In genomic region chr1:244963231-244963826, GRCh38 we compare ENCODE assay signal across 10 cellular contexts.
A peak's percentile ranks its signal among the peaks of the same experiment; 100 is the strongest.
DNase-seq lines count a peak whose midpoint lies in the region; ATAC-seq and TF ChIP-seq lines count a peak whose summit lies in the region.
"Had no signal": no experiment of that assay in that cellular context is flagged by ENCODE, and none has a peak within 500 bp of the region (broad histone marks: within the 10 kb centered on the region; RNA-seq: fewer than 3 reads in every experiment).

No MANE protein-coding gene starts in this region.

- no peak for TF ChIP-seq CTCF in activated CD8-positive, alpha-beta T cell treated with anti-CD3 and anti-CD28 coated beads for 36 hours (IDR thresholded peaks at IDR 0.05)
- TF ChIP-seq CTCF in transverse colon (IDR thresholded peaks at IDR 0.05) = no peak
- no peak for TF ChIP-seq CTCF in thyroid gland (IDR thresholded peaks at IDR 0.05)

- H3K27me3 ChIP-seq in adipocyte (replicated peaks; ENCODE audit: control insufficient read depth, insufficient read depth, low read length) = no peaks in the 10 kb centered on the region
- no peaks in the 10 kb centered on the region for H3K27me3 ChIP-seq in transverse colon
- no peaks in the 10 kb centered on the region for H3K27me3 ChIP-seq in thyroid gland

- peak overlapping the region; percentile 48 for H3K9ac ChIP-seq in adipocyte (ENCODE audit: low read length)

- no peak for TF ChIP-seq EP300 in transverse colon (IDR thresholded peaks at IDR 0.05; ENCODE audit: low read depth)

- TF ChIP-seq POLR2A in transverse colon (IDR thresholded peaks at IDR 0.05) (no peak), thyroid gland (IDR thresholded peaks at IDR 0.05) (no peak)

- CTCF ChIA-PET in activated CD8-positive, alpha-beta T cell treated with anti-CD3 and anti-CD28 coated beads for 36 hours (lab: Charles Lee) = interaction anchor here (0.8 to 1.3 kb wide), 4 partner anchors 79 to 131 kb away, joined by 3 to 9 read pairs (median 4); no protein-coding TSS in a partner anchor
- CTCF ChIA-PET in activated CD8-positive, alpha-beta T cell treated with anti-CD3 and anti-CD28 coated beads, Interleukin-2, amount 10 ng/mL, durations not matched to agents 7 days and 5 days (lab: Charles Lee) = interaction anchor here (0.7 to 2.4 kb wide), 2 partner anchors 79 to 115 kb away, joined by 3 to 13 read pairs; no protein-coding TSS in a partner anchor

- H3K36me3 ChIP-seq in adipocyte (ENCODE audit: control insufficient read depth, insufficient read depth, low read length, severe bottlenecking) (no peaks in the 10 kb centered on the region), transverse colon (no peaks in the 10 kb centered on the region), thyroid gland (no peaks in the 10 kb centered on the region)

- H3K9me3 ChIP-seq in adipocyte (ENCODE audit: control insufficient read depth, low read length) = no peaks in the 10 kb centered on the region
- no peaks in the 10 kb centered on the region for H3K9me3 ChIP-seq in transverse colon
- no peaks in the 10 kb centered on the region for H3K9me3 ChIP-seq in thyroid gland

- H3K27ac ChIP-seq in transverse colon = peak overlapping the region; percentile 79 to 86 (median 84)
- H3K27ac ChIP-seq in thyroid gland = no peak overlapping the region

- peak; percentile 26 for ATAC-seq in activated CD8-positive, alpha-beta T cell treated with anti-CD3 and anti-CD28 coated beads for 36 hours
- no peak for ATAC-seq in activated CD8-positive, alpha-beta T cell treated with anti-CD3 and anti-CD28 coated beads, Interleukin-2, amount 10 ng/mL, durations not matched to agents 7 days and 5 days
- ATAC-seq in HG02981 (IDR thresholded peaks at IDR 0.05; ENCODE audit: unreplicated experiment) = no peak

- no peak for DNase-seq in activated CD8-positive, alpha-beta T cell treated with anti-CD3 and anti-CD28 coated beads for 36 hours
- no peak for DNase-seq in activated CD8-positive, alpha-beta T cell treated with anti-CD3 and anti-CD28 coated beads, Interleukin-2, amount 10 ng/mL, durations not matched to agents 7 days and 5 days
- DNase-seq in adipocyte (ENCODE audit: low read depth) (peak; percentile 41), iris pigment epithelial cell (ENCODE audit: low read depth) (peak; percentile 39), transverse colon (no peak), thyroid gland (no peak)
- no peak for DNase-seq in activated CD8-positive, alpha-beta memory T cell treated with anti-CD3 and anti-CD28 coated beads, Interleukin-2, amount 50 U/mL, for 48 hours

- WGBS in transverse colon (ENCODE audit: low coverage in 1 of 2), 2 donors = 93 to 100% methylated on average over 4 to 7 of the region's 7 CpGs
- WGBS in thyroid gland, 2 donors = 94 to 95% methylated on average over 7 of the region's 7 CpGs

- intact Hi-C loops in activated CD8-positive, alpha-beta T cell treated with anti-CD3 and anti-CD28 coated beads for 36 hours (cut with micrococcal nuclease) = loop anchor here (5.0 kb wide), 1 partner anchor 96 kb away; no protein-coding TSS in a partner anchor
- intact Hi-C loops in transverse colon (cut with DNase I; ENCODE audit: low total_unique reads) (no loop called here), thyroid gland (cut with DNase I) (no loop called here)

- POLR2A ChIA-PET in activated CD8-positive, alpha-beta T cell treated with anti-CD3 and anti-CD28 coated beads for 36 hours (lab: Charles Lee) = interaction anchor here (3.3 kb wide), 1 partner anchor 99 kb away, joined by 13 read pairs; the partner anchor contains the start of gene HNRNPU
- POLR2A ChIA-PET in activated CD8-positive, alpha-beta T cell treated with anti-CD3 and anti-CD28 coated beads, Interleukin-2, amount 10 ng/mL, durations not matched to agents 7 days and 5 days (lab: Charles Lee) = interaction anchor here (0.8 to 1.6 kb wide), 2 partner anchors 100 to 129 kb away, joined by 3 read pairs; no protein-coding TSS in a partner anchor

- H3K4me3 ChIP-seq in adipocyte (ENCODE audit: low read length) = no peak overlapping the region
- H3K4me3 ChIP-seq in transverse colon = no peak overlapping the region
- H3K4me3 ChIP-seq in thyroid gland (replicated peaks in 1 of 3) = no peak overlapping the region
- H3K4me3 ChIP-seq: SK-N-MC had no signal

- H3K27ac Mint-ChIP-seq in activated CD8-positive, alpha-beta T cell treated with anti-CD3 and anti-CD28 coated beads for 36 hours = peak overlapping the region; percentile 59
- H3K27ac Mint-ChIP-seq in activated CD8-positive, alpha-beta T cell treated with anti-CD3 and anti-CD28 coated beads, Interleukin-2, amount 10 ng/mL, durations not matched to agents 7 days and 5 days = no peak overlapping the region
- H3K27ac Mint-ChIP-seq: activated CD4-positive, alpha-beta memory T cell treated with anti-CD3 and anti-CD28 coated beads, Interleukin-2, amount 10 ng/mL, durations not matched to agents 7 days and 5 days had no signal

- H3K4me1 Mint-ChIP-seq in activated CD8-positive, alpha-beta T cell treated with anti-CD3 and anti-CD28 coated beads for 36 hours (ENCODE audit: low read depth) = peaks cover 13% of the 10 kb centered on the region
- peaks cover 13% of the 10 kb centered on the region for H3K4me1 Mint-ChIP-seq in activated CD8-positive, alpha-beta T cell treated with anti-CD3 and anti-CD28 coated beads, Interleukin-2, amount 10 ng/mL, durations not matched to agents 7 days and 5 days (ENCODE audit: low read depth)

- in situ Hi-C loops in transverse colon (cut with MboI; ENCODE audit: low pct_ligation_motif_present in 1 of 4, low pct_unique_long_range_greater_than_20kb in 1 of 4, low sequenced_read_pairs in 3 of 4) = loop anchor here in 1 of 4 donors (10.0 kb wide), 1 partner anchor 99 kb away; the partner anchor contains the start of gene HNRNPU

- H3K4me3 Mint-ChIP-seq in activated CD8-positive, alpha-beta T cell treated with anti-CD3 and anti-CD28 coated beads for 36 hours = peak overlapping the region; percentile 26
- H3K4me3 Mint-ChIP-seq in activated CD8-positive, alpha-beta T cell treated with anti-CD3 and anti-CD28 coated beads, Interleukin-2, amount 10 ng/mL, durations not matched to agents 7 days and 5 days = no peak overlapping the region
- H3K4me3 Mint-ChIP-seq: activated CD4-positive, alpha-beta memory T cell treated with anti-CD3 and anti-CD28 coated beads, Interleukin-2, amount 10 ng/mL, durations not matched to agents 7 days and 5 days had no signal

- H3K4me1 ChIP-seq in adipocyte (ENCODE audit: control insufficient read depth, insufficient read depth, low read length) (peaks cover 26% of the 10 kb centered on the region), transverse colon (peaks cover 16 to 30% (median 19%) of the 10 kb centered on the region in 4 donors), thyroid gland (peaks cover 16 to 21% of the 10 kb centered on the region in 2 donors)

- no peaks in the 10 kb centered on the region for H3K36me3 Mint-ChIP-seq in activated CD8-positive, alpha-beta T cell treated with anti-CD3 and anti-CD28 coated beads for 36 hours (ENCODE audit: low read depth)
- H3K36me3 Mint-ChIP-seq in activated CD8-positive, alpha-beta T cell treated with anti-CD3 and anti-CD28 coated beads, Interleukin-2, amount 10 ng/mL, durations not matched to agents 7 days and 5 days (ENCODE audit: low read depth) = no peaks in the 10 kb centered on the region

- H3K27me3 Mint-ChIP-seq in activated CD8-positive, alpha-beta T cell treated with anti-CD3 and anti-CD28 coated beads for 36 hours = no peaks in the 10 kb centered on the region
- H3K27me3 Mint-ChIP-seq in activated CD8-positive, alpha-beta T cell treated with anti-CD3 and anti-CD28 coated beads, Interleukin-2, amount 10 ng/mL, durations not matched to agents 7 days and 5 days (ENCODE audit: low read depth) = no peaks in the 10 kb centered on the region
- H3K27me3 Mint-ChIP-seq: activated CD4-positive, alpha-beta memory T cell treated with anti-CD3 and anti-CD28 coated beads, Interleukin-2, amount 10 ng/mL, durations not matched to agents 7 days and 5 days had no signal

- H3K9me3 Mint-ChIP-seq in activated CD8-positive, alpha-beta T cell treated with anti-CD3 and anti-CD28 coated beads for 36 hours = no peaks in the 10 kb centered on the region
- no peaks in the 10 kb centered on the region for H3K9me3 Mint-ChIP-seq in activated CD8-positive, alpha-beta T cell treated with anti-CD3 and anti-CD28 coated beads, Interleukin-2, amount 10 ng/mL, durations not matched to agents 7 days and 5 days (ENCODE audit: insufficient read depth)
- H3K9me3 Mint-ChIP-seq: activated CD4-positive, alpha-beta memory T cell treated with anti-CD3 and anti-CD28 coated beads, Interleukin-2, amount 10 ng/mL, durations not matched to agents 7 days and 5 days had no signal

Comparison
In these comparisons a context has a peak if more than half of its experiments do, and no peak if none do; other contexts are left out.
1. DNase-seq: peak in adipocyte (single experiment) and iris pigment epithelial cell (single experiment); none in activated CD8-positive, alpha-beta T cell treated with anti-CD3 and anti-CD28 coated beads for 36 hours (single experiment), activated CD8-positive, alpha-beta T cell treated with anti-CD3 and anti-CD28 coated beads, Interleukin-2, amount 10 ng/mL, durations not matched to agents 7 days and 5 days (single experiment), transverse colon (single experiment), thyroid gland (0 of 2) and activated CD8-positive, alpha-beta memory T cell treated with anti-CD3 and anti-CD28 coated beads, Interleukin-2, amount 50 U/mL, for 48 hours (single experiment).
2. H3K27ac ChIP-seq: peak in transverse colon (4 of 4); none in thyroid gland (0 of 3).